1 cellular context compared by ENCODE assay signal in the genomic region with DNA sequence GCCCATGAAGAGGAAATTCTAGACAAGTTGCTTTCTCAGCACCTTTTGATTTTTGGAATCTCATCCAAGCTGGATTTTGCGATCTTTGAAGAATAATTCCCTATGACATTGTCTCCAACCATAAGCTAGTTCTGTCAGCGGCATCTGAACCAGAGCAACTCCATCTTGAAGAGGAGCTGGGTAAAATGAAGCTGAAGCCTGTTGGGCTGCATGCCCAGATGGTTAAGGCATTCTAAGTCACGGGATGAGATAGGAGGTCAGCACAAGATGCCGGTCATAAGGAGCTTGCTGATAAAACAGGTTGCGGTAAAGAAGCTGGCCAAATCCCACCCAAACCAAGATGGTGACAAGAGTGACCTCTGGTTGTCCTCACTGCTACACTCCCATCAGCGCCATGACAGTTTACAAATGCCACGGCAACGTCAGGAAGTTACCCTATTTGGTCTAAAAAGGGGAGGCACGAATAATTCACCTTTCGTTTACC.
TF ChIP-seq lines count a peak whose summit lies in the region.
"Not testable (repeated sequence)": the region's sequence is repeated elsewhere in the genome, so short reads cannot be mapped to it uniquely, and the experiment has no call there.

No MANE protein-coding gene starts in this region.

TF ChIP-seq in K562, 482 proteins besides CTCF, POLR2A, EP300 and RAD21 (continued from another document):
- TF ChIP-seq, protein P1, sequence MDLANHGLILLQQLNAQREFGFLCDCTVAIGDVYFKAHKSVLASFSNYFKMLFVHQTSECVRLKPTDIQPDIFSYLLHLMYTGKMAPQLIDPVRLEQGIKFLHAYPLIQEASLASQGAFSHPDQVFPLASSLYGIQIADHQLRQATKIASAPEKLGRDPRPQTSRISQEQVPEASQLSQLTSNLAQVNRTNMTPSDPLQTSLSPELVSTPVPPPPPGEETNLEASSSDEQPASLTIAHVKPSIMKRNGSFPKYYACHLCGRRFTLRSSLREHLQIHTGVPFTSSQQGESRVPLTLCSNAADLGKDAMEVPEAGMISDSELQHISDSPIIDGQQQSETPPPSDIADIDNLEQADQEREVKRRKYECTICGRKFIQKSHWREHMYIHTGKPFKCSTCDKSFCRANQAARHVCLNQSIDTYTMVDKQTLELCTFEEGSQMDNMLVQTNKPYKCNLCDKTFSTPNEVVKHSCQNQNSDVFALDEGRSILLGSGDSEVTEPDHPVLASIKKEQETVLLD (IDR thresholded peaks at IDR 0.05) = peak; percentile 68; the same call in 1 of the 2 replicates
- TF ChIP-seq HOXB6 (CRISPR knock-in tag; IDR thresholded peaks at IDR 0.05; ENCODE audit: borderline replicate concordance) (peak; percentile 87), ZNF584 (CRISPR knock-in tag; IDR thresholded peaks at IDR 0.05; ENCODE audit: low read depth) (peak; percentile 99), NFE2L1 (tag; IDR thresholded peaks at IDR 0.05; ENCODE audit: borderline replicate concordance, low read depth) (peak; percentile 62), RFX1 (IDR thresholded peaks at IDR 0.05) (peak; percentile 67), ILK (tag; IDR thresholded peaks at IDR 0.05; ENCODE audit: borderline replicate concordance, low read depth) (peak; percentile 88), ZNF175 (CRISPR knock-in tag; IDR thresholded peaks at IDR 0.05; ENCODE audit: low read depth) (peak; percentile 100), KDM2B (CRISPR knock-in tag; IDR thresholded peaks at IDR 0.05) (peak; percentile 94), ZNF668 (CRISPR knock-in tag; IDR thresholded peaks at IDR 0.05) (peak; percentile 96), ZNF707 (CRISPR knock-in tag; conservative IDR thresholded peaks at IDR 0.05) (peak; percentile 73; the same call in 1 of the 2 replicates)
- TF ChIP-seq, protein P2, sequence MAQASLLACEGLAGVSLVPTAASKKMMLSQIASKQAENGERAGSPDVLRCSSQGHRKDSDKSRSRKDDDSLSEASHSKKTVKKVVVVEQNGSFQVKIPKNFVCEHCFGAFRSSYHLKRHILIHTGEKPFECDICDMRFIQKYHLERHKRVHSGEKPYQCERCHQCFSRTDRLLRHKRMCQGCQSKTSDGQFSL (CRISPR knock-in tag; IDR thresholded peaks at IDR 0.05) = not testable (repeated sequence)
- TF ChIP-seq, protein P2 (tag; IDR thresholded peaks at IDR 0.05) = peak in 1 of 2 experiments; percentile 97; a peak in 2 of 4 replicates
- TF ChIP-seq, protein P3, sequence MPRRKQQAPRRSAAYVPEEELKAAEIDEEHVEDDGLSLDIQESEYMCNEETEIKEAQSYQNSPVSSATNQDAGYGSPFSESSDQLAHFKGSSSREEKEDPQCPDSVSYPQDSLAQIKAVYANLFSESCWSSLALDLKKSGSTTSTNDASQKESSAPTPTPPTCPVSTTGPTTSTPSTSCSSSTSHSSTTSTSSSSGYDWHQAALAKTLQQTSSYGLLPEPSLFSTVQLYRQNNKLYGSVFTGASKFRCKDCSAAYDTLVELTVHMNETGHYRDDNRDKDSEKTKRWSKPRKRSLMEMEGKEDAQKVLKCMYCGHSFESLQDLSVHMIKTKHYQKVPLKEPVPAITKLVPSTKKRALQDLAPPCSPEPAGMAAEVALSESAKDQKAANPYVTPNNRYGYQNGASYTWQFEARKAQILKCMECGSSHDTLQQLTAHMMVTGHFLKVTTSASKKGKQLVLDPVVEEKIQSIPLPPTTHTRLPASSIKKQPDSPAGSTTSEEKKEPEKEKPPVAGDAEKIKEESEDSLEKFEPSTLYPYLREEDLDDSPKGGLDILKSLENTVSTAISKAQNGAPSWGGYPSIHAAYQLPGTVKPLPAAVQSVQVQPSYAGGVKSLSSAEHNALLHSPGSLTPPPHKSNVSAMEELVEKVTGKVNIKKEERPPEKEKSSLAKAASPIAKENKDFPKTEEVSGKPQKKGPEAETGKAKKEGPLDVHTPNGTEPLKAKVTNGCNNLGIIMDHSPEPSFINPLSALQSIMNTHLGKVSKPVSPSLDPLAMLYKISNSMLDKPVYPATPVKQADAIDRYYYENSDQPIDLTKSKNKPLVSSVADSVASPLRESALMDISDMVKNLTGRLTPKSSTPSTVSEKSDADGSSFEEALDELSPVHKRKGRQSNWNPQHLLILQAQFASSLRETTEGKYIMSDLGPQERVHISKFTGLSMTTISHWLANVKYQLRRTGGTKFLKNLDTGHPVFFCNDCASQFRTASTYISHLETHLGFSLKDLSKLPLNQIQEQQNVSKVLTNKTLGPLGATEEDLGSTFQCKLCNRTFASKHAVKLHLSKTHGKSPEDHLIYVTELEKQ (CRISPR knock-in tag; IDR thresholded peaks at IDR 0.05) = peak; percentile 96
- TF ChIP-seq, protein P4, sequence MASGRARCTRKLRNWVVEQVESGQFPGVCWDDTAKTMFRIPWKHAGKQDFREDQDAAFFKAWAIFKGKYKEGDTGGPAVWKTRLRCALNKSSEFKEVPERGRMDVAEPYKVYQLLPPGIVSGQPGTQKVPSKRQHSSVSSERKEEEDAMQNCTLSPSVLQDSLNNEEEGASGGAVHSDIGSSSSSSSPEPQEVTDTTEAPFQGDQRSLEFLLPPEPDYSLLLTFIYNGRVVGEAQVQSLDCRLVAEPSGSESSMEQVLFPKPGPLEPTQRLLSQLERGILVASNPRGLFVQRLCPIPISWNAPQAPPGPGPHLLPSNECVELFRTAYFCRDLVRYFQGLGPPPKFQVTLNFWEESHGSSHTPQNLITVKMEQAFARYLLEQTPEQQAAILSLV (tag; IDR thresholded peaks at IDR 0.05) = peak; percentile 95
- TF ChIP-seq, protein P5, sequence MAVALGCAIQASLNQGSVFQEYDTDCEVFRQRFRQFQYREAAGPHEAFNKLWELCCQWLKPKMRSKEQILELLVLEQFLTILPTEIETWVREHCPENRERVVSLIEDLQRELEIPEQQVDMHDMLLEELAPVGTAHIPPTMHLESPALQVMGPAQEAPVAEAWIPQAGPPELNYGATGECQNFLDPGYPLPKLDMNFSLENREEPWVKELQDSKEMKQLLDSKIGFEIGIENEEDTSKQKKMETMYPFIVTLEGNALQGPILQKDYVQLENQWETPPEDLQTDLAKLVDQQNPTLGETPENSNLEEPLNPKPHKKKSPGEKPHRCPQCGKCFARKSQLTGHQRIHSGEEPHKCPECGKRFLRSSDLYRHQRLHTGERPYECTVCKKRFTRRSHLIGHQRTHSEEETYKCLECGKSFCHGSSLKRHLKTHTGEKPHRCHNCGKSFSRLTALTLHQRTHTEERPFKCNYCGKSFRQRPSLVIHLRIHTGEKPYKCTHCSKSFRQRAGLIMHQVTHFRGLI (CRISPR knock-in tag; IDR thresholded peaks at IDR 0.05) = peak; percentile 98
